ENCODE assay signal across 1 cellular context in the genomic region with DNA sequence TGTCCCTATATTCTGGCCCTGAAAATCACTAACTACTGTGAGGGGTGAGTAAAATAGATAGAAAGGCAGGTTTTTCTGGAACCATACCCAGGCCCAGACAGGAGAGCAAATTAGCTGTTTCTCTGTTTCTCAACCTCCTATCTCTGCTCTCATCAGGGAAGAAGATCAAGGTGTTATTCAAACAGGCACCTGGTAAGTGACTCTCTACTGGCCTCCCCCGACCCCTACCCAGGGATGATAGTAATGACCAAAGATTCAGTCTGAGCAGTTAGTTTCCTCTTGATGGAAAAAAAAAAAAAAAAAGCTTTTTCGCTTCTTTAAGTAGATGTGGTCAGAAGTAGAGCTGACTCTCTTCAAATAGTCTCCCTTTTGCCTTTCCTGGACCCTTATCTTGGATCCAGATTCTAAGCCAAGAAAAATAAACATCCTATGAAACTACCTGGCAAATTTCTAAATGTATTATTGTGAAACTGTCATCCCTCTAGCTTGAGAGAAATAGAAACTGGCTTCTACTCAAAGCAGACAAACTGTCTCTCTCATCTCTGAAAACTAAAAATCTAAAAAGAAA.
TF ChIP-seq lines count a peak whose summit lies in the region.

No MANE protein-coding gene starts in this region.

TF ChIP-seq in WTC11, 78 proteins besides CTCF, POLR2A, EP300 and RAD21 (continued from another document):
- no peak for TF ChIP-seq E2F4 (CRISPR knock-in tag; IDR thresholded peaks at IDR 0.05; ENCODE audit: borderline replicate concordance, low read depth)
- no peak for TF ChIP-seq ZNF138 (CRISPR knock-in tag; conservative IDR thresholded peaks at IDR 0.05)
- no peak for TF ChIP-seq ESRRA (CRISPR knock-in tag; IDR thresholded peaks at IDR 0.05; ENCODE audit: borderline replicate concordance)
- TF ChIP-seq FOXJ3 (CRISPR knock-in tag; IDR thresholded peaks at IDR 0.05; ENCODE audit: borderline replicate concordance), result no peak
- no peak for TF ChIP-seq NFATC4 (CRISPR knock-in tag; IDR thresholded peaks at IDR 0.05)
- no peak for TF ChIP-seq KAT7 (CRISPR knock-in tag; IDR thresholded peaks at IDR 0.05; ENCODE audit: borderline replicate concordance)
- TF ChIP-seq CBFB (CRISPR knock-in tag; IDR thresholded peaks at IDR 0.05; ENCODE audit: low read depth), result no peak
- TF ChIP-seq NR3C1 (CRISPR knock-in tag; conservative IDR thresholded peaks at IDR 0.05; ENCODE audit: low read depth), result no peak
- TF ChIP-seq, protein P1, sequence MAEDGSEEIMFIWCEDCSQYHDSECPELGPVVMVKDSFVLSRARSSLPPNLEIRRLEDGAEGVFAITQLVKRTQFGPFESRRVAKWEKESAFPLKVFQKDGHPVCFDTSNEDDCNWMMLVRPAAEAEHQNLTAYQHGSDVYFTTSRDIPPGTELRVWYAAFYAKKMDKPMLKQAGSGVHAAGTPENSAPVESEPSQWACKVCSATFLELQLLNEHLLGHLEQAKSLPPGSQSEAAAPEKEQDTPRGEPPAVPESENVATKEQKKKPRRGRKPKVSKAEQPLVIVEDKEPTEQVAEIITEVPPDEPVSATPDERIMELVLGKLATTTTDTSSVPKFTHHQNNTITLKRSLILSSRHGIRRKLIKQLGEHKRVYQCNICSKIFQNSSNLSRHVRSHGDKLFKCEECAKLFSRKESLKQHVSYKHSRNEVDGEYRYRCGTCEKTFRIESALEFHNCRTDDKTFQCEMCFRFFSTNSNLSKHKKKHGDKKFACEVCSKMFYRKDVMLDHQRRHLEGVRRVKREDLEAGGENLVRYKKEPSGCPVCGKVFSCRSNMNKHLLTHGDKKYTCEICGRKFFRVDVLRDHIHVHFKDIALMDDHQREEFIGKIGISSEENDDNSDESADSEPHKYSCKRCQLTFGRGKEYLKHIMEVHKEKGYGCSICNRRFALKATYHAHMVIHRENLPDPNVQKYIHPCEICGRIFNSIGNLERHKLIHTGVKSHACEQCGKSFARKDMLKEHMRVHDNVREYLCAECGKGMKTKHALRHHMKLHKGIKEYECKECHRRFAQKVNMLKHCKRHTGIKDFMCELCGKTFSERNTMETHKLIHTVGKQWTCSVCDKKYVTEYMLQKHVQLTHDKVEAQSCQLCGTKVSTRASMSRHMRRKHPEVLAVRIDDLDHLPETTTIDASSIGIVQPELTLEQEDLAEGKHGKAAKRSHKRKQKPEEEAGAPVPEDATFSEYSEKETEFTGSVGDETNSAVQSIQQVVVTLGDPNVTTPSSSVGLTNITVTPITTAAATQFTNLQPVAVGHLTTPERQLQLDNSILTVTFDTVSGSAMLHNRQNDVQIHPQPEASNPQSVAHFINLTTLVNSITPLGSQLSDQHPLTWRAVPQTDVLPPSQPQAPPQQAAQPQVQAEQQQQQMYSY (CRISPR knock-in tag; IDR thresholded peaks at IDR 0.05), result no peak
TF ChIP-seq in WTC11: peak in this region for 0.
